Comparison of ENCODE assay signal across 8 cellular contexts in genomic region chr16:84505249-84506156, GRCh38. TPM values are rescaled to one million over a fixed set of nuclear protein-coding genes. Genes with fewer than 3 reads are reported as not detected.
DNase-seq lines count a peak whose midpoint lies in the region; FAIRE-seq and TF ChIP-seq lines count a peak whose summit lies in the region.

No MANE protein-coding gene starts in this region.

- no peaks in the 10 kb centered on the region for H3K27me3 ChIP-seq in brain microvascular endothelial cell (replicated peaks)

- H3K4me3 ChIP-seq in HFF-Myc (replicated peaks; ENCODE audit: low read depth, low read length) (peak overlapping the region; percentile 70), brain microvascular endothelial cell (ENCODE audit: low read depth, low read length) (peak overlapping the region; percentile 37), mesodermal cell (ENCODE audit: extremely low read depth, insufficient read depth, low read length, poor library complexity, severe bottlenecking) (peak overlapping the region; percentile 77)

- H3K36me3 ChIP-seq in brain microvascular endothelial cell (replicated peaks): peaks cover 2% of the 10 kb centered on the region
- peaks cover 14% of the 10 kb centered on the region for H3K36me3 ChIP-seq in mesodermal cell (ENCODE audit: control insufficient read depth, insufficient read depth, low read length)

- H3K9me3 ChIP-seq in mesodermal cell (ENCODE audit: control insufficient read depth, low read length): no peaks in the 10 kb centered on the region

- no peak for FAIRE-seq in GM12891 (lab: Jason Lieb, UNC)

- in situ Hi-C loops in brain microvascular endothelial cell (cut with HindIII; ENCODE audit: low pct_ligation_motif_present, low sequenced_read_pairs): no loop called here

- no peak for TF ChIP-seq POLR2A in GM12891 (IDR thresholded peaks at IDR 0.05; ENCODE audit: low read depth, low read length)

- WGBS in mesodermal cell (ENCODE audit: insufficient coverage in 2 of 2), 2 experiments: 93 to 94% methylated on average over 33 of the region's 33 CpGs

- no peak for TF ChIP-seq CTCF in 22Rv1 (IDR thresholded peaks at IDR 0.05)
- TF ChIP-seq CTCF in HFF-Myc (IDR thresholded peaks at IDR 0.05; ENCODE audit: low read depth, low read length, missing control alignments): no peak
- no peak for TF ChIP-seq CTCF in brain microvascular endothelial cell (IDR thresholded peaks at IDR 0.05; ENCODE audit: low read depth, low read length, missing control alignments)

- DNase-seq in HFF-Myc (ENCODE audit: extremely low read depth, low read depth) (no peak), brain microvascular endothelial cell (no peak), GM12891 (ENCODE audit: insufficient read length, low spot score) (no peak), DMS53 (lab: John Stamatoyannopoulos, UW) (no peak), Kasumi-1 (lab: John Stamatoyannopoulos, UW) (no peak), GOT3 (lab: John Stamatoyannopoulos, UW) (no peak)

- peak overlapping the region; percentile 58 for H3K27ac ChIP-seq in 22Rv1
- H3K27ac ChIP-seq in brain microvascular endothelial cell: peak overlapping the region; percentile 64
- peak overlapping the region; percentile 69 for H3K27ac ChIP-seq in mesodermal cell (ENCODE audit: low read depth, low read length, severe bottlenecking)

- peaks cover 17% of the 10 kb centered on the region for H3K4me1 ChIP-seq in mesodermal cell (ENCODE audit: control insufficient read depth, insufficient read depth, low read length, poor library complexity, severe bottlenecking)

TF ChIP-seq in GM12891, 5 proteins besides CTCF, POLR2A, EP300 and RAD21:
- TF ChIP-seq POU2F2 (IDR thresholded peaks at IDR 0.05; ENCODE audit: low read depth, low read length) (no peak), POLR2AphosphoS5 (IDR thresholded peaks at IDR 0.05; ENCODE audit: low read depth, low read length) (no peak), PAX5 (IDR thresholded peaks at IDR 0.05; ENCODE audit: insufficient read depth, low read length, severe bottlenecking) (no peak), SPI1 (IDR thresholded peaks at IDR 0.05; ENCODE audit: low read depth, low read length) (no peak), TAF1 (IDR thresholded peaks at IDR 0.05; ENCODE audit: low read depth, low read length) (no peak)

RNA-seq across cellular contexts. Expression of gene MEAK7, which starts 1.0 kb away (rescaled TPM):
- polyA plus RNA-seq in mesodermal cell (2013, experiment 1 of 2): 19.5 TPM
- polyA plus RNA-seq in mesodermal cell (2013, experiment 2 of 2): 13.0 TPM
- 2.6 TPM for polyA plus RNA-seq in GM12891 (2012; ENCODE audit: low read depth, missing spikeins)
